In the genomic region with DNA sequence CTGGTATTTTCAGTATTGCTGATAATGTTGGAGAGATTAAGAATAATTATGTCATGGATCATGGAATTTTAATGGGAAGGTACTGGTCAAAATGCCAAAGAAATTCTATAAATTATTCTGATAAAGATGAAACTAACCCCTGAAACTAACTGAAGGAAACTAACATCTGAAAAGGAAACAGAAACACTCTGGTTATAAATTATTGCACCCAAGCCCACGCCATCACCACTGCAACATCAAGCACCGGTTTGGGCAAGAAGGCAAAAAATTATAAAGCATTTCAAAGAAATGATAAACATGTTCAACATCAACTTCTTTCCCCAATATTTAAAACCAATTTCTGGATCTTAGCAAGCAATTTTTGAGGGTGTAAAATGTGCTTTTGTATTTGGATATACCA, we compare ENCODE assay signal across 24 cellular contexts.
DNase-seq lines count a peak whose midpoint lies in the region; ATAC-seq, FAIRE-seq and TF ChIP-seq lines count a peak whose summit lies in the region.
"Had no signal": no experiment of that assay in that cellular context is flagged by ENCODE, and none has a peak within 500 bp of the region (broad histone marks: within the 10 kb centered on the region; RNA-seq: fewer than 3 reads in every experiment).

No MANE protein-coding gene starts in this region.

- no peak for TF ChIP-seq CTCF in SK-N-SH (IDR thresholded peaks at IDR 0.05)
- no peak for TF ChIP-seq CTCF in GM12878 (IDR thresholded peaks at IDR 0.05 in 2 of 3, conservative IDR thresholded peaks at IDR 0.05 in 1 of 3; ENCODE audit: control insufficient read depth in 2 of 3, extremely low read depth in 1 of 3, insufficient read depth in 1 of 3, low read depth in 3 of 3, low read length in 3 of 3)
- no peak for TF ChIP-seq CTCF in heart left ventricle (IDR thresholded peaks at IDR 0.05)

- intact Hi-C loops in GM12878 (cut with micrococcal nuclease; ENCODE audit: unreplicated experiment): no loop called here
- intact Hi-C loops in heart left ventricle (cut with DNase I): no loop called here

- FAIRE-seq in GM12878 (lab: Jason Lieb, UNC): no peak
- FAIRE-seq: A204.1, D721Med, GM12891, GM18507, H1 had no signal

- no peak overlapping the region for H3K4me2 ChIP-seq in SK-N-SH
- H3K4me2 ChIP-seq in GM12878 (ENCODE audit: control insufficient read depth, insufficient read depth): no peak overlapping the region
- H3K4me2 ChIP-seq: BLaER1 treated with 17β-estradiol and CSF1 and Interleukin-3, amounts not matched to agents 10 nM and 100 nM had no signal

- in situ Hi-C loops in GM12878 (cut with MboI): no loop called here

- H3K4me1 ChIP-seq in SK-N-SH (ENCODE audit: control insufficient read depth in 1 of 2, insufficient read depth in 2 of 2, low read depth in 1 of 2, low read length in 1 of 2) (no peaks in the 10 kb centered on the region), GM12878 (ENCODE audit: control insufficient read depth, insufficient read depth, low read length) (peaks cover 3% of the 10 kb centered on the region; the same call in 1 of the 2 replicates), heart left ventricle (no peaks in the 10 kb centered on the region)
- H3K4me1 ChIP-seq: BE2C; BLaER1 treated with 17β-estradiol and CSF1 and Interleukin-3, amounts not matched to agents 10 nM and 100 nM had no signal

- H3K36me3 ChIP-seq in SK-N-SH (replicated peaks in 1 of 2; ENCODE audit: control insufficient read depth in 1 of 2, insufficient read depth in 2 of 2, low read length in 1 of 2) (peaks cover 4 to 9% of the 10 kb centered on the region in 2 experiments), GM12878 (ENCODE audit: control insufficient read depth in 2 of 2, insufficient read depth in 2 of 2, low read length in 1 of 2) (no peaks in the 10 kb centered on the region; a peak in 1 of 4 replicates), heart left ventricle (peaks cover 0 to 38% (median 16%) of the 10 kb centered on the region in 9 donors)
- H3K36me3 ChIP-seq: BE2C had no signal

- BruUV-seq in GM12878 (replicated peaks; lab: Mats Ljungman, UMichigan): no TSS peak

- no peak for TF ChIP-seq POLR2A in GM12878 (IDR thresholded peaks at IDR 0.05; ENCODE audit: low read depth, low read length)
- no peak for TF ChIP-seq POLR2A in heart left ventricle (IDR thresholded peaks at IDR 0.05)

- H3K9me3 ChIP-seq in SK-N-SH: no peaks in the 10 kb centered on the region
- H3K9me3 ChIP-seq in GM12878 (replicated peaks; ENCODE audit: control insufficient read depth, insufficient read depth, low read length): no peaks in the 10 kb centered on the region
- H3K9me3 ChIP-seq in heart left ventricle: no peaks in the 10 kb centered on the region
- H3K9me3 ChIP-seq: BE2C; BLaER1 treated with 17β-estradiol and CSF1 and Interleukin-3, amounts not matched to agents 10 nM and 100 nM had no signal

- SMC1A ChIA-PET in GM12878 (lab: Charles Lee; ENCODE audit: uncharacterized antibody, unreplicated experiment): interaction anchor here (0.8 to 1.6 kb wide), 3 partner anchors 11 to 44 kb away, joined by 3 to 5 read pairs (median 4); no protein-coding TSS in a partner anchor

- H3K4me3 ChIP-seq in SK-N-SH (ENCODE audit: low read depth in 2 of 2, low read length in 1 of 2) (no peak overlapping the region), GM12878 (no peak overlapping the region), heart left ventricle (no peak overlapping the region)
- H3K4me3 ChIP-seq: BLaER1 treated with 17β-estradiol and CSF1 and Interleukin-3, amounts not matched to agents 10 nM and 100 nM; GM23248 had no signal

- RAD21 ChIA-PET in GM12878 (lab: Charles Lee; ENCODE audit: unreplicated experiment): no interaction called here

- DNase-seq in SK-N-SH (no peak), GM12878 (ENCODE audit: low read depth, low spot score) (no peak), heart left ventricle (no peak), nucleus accumbens (lab: John Stamatoyannopoulos, UW) (no peak)
- DNase-seq: AML-193; BE2C; CD4-positive, alpha-beta T cell; CD8-positive, alpha-beta memory T cell; DMS 273 treated with DMSO at 0.1 percent for 48 hours; DMS79; EL; GDM1; GM23248; H7; HCEC 1CT had no signal

- no peaks in the 10 kb centered on the region for H3K9me2 ChIP-seq in SK-N-SH

- H2AFZ ChIP-seq in SK-N-SH (ENCODE audit: low read depth): no peak overlapping the region
- no peak overlapping the region for H2AFZ ChIP-seq in GM12878 (ENCODE audit: control insufficient read depth, low read depth, low read length)
- H2AFZ ChIP-seq: GM23248 had no signal

- no peak for ATAC-seq in SK-N-SH treated with all-trans-retinoic acid at 6 μM for 48 hours
- peak; percentile 59 for ATAC-seq in HG03354 (IDR thresholded peaks at IDR 0.05; ENCODE audit: poor library complexity, severe bottlenecking, unreplicated experiment)
- ATAC-seq in GM12878: 0 out of 3 replicates have a peak, but pooled peaks have one; percentile 38
- no peak for ATAC-seq in heart left ventricle

- no peak overlapping the region for H3K27ac ChIP-seq in SK-N-SH (ENCODE audit: low read depth in 2 of 2, low read length in 1 of 2)
- no peak overlapping the region for H3K27ac ChIP-seq in GM12878 (ENCODE audit: control insufficient read depth, insufficient read depth)
- no peak overlapping the region for H3K27ac ChIP-seq in heart left ventricle
- H3K27ac ChIP-seq: 22Rv1; BLaER1 treated with 17β-estradiol and CSF1 and Interleukin-3, amounts not matched to agents 10 nM and 100 nM; GM23248 had no signal

- H4K20me1 ChIP-seq in SK-N-SH (ENCODE audit: insufficient read depth) (no peaks in the 10 kb centered on the region), GM12878 (ENCODE audit: control insufficient read depth, insufficient read depth) (no peaks in the 10 kb centered on the region)
- H4K20me1 ChIP-seq: BLaER1 treated with 17β-estradiol and CSF1 and Interleukin-3, amounts not matched to agents 10 nM and 100 nM had no signal

- CTCF ChIA-PET in SK-N-SH (lab: Yijun Ruan, JAX): interaction anchor here (0.9 kb wide), 1 partner anchor 61 kb away, joined by 3 read pairs; no protein-coding TSS in a partner anchor
- CTCF ChIA-PET in GM12878 (lab: Yijun Ruan, JAX): interaction anchor here (0.8 to 2.2 kb wide), 2 partner anchors 44 to 138 kb away, joined by 3 to 7 read pairs; no protein-coding TSS in a partner anchor

- TF ChIP-seq RAD21 in SK-N-SH (IDR thresholded peaks at IDR 0.05; ENCODE audit: low read length): no peak
- no peak for TF ChIP-seq RAD21 in GM12878 (IDR thresholded peaks at IDR 0.05; ENCODE audit: insufficient read depth, low read depth, low read length)

- H3K79me2 ChIP-seq in SK-N-SH (ENCODE audit: insufficient read depth) (no peaks in the 10 kb centered on the region), GM12878 (ENCODE audit: control insufficient read depth, insufficient read depth, low read length) (no peaks in the 10 kb centered on the region)

- H3K27me3 ChIP-seq in SK-N-SH (ENCODE audit: insufficient read depth) (no peaks in the 10 kb centered on the region), GM12878 (replicated peaks in 1 of 2; ENCODE audit: control insufficient read depth in 2 of 2, insufficient read depth in 2 of 2, low read length in 1 of 2) (no peaks in the 10 kb centered on the region), heart left ventricle (no peaks in the 10 kb centered on the region)
- H3K27me3 ChIP-seq: BE2C; BLaER1 treated with 17β-estradiol and CSF1 and Interleukin-3, amounts not matched to agents 10 nM and 100 nM had no signal

- H3K9ac ChIP-seq in SK-N-SH: no peak overlapping the region
- H3K9ac ChIP-seq in GM12878 (ENCODE audit: control insufficient read depth, insufficient read depth, low read length): no peak overlapping the region
- H3K9ac ChIP-seq: BLaER1 treated with 17β-estradiol and CSF1 and Interleukin-3, amounts not matched to agents 10 nM and 100 nM; GM23248 had no signal

- WGBS in SK-N-SH (ENCODE audit: low lambda C conversion rate): 100% methylated on average over 2 of the region's 2 CpGs
- 87% methylated on average over 2 of the region's 2 CpGs for WGBS in GM12878 (ENCODE audit: insufficient coverage, insufficient replicate concordance, low lambda C conversion rate, missing lambda C conversion rate)
- 86 to 92% (median 91%) methylated on average over 2 of the region's 2 CpGs for WGBS in heart left ventricle, 4 donors

- TF ChIP-seq EP300 in SK-N-SH (IDR thresholded peaks at IDR 0.05; ENCODE audit: borderline replicate concordance in 1 of 2, low read depth in 1 of 2, low read length in 1 of 2): no peak
- no peak for TF ChIP-seq EP300 in GM12878 (IDR thresholded peaks at IDR 0.05; ENCODE audit: borderline replicate concordance in 1 of 2, control insufficient read depth in 1 of 2, low read depth in 2 of 2, low read length in 2 of 2)

- H3F3A ChIP-seq in SK-N-SH (replicated peaks; ENCODE audit: insufficient read depth): no peaks in the 10 kb centered on the region

- POLR2A ChIA-PET in SK-N-SH (lab: Yijun Ruan, JAX) (no interaction called here), GM12878 (lab: Charles Lee) (no interaction called here)

TF ChIP-seq in SK-N-SH treated with all-trans-retinoic acid at 6 μM for 48 hours, 23 proteins besides CTCF, POLR2A, EP300 and RAD21:
- no peak for TF ChIP-seq ZNF565 (CRISPR knock-in tag; conservative IDR thresholded peaks at IDR 0.05; ENCODE audit: low read depth)
- TF ChIP-seq ZFP30 (CRISPR knock-in tag; IDR thresholded peaks at IDR 0.05): no peak
- TF ChIP-seq BACH2 (CRISPR knock-in tag; IDR thresholded peaks at IDR 0.05; ENCODE audit: borderline replicate concordance): no peak
- TF ChIP-seq TCF4 (CRISPR knock-in tag; IDR thresholded peaks at IDR 0.05; ENCODE audit: borderline replicate concordance): no peak
- TF ChIP-seq ISL1 (CRISPR knock-in tag; IDR thresholded peaks at IDR 0.05): peak; percentile 82
- no peak for TF ChIP-seq ESRRG (CRISPR knock-in tag; IDR thresholded peaks at IDR 0.05)
- TF ChIP-seq SNAI2 (CRISPR knock-in tag; IDR thresholded peaks at IDR 0.05): no peak
TF ChIP-seq in SK-N-SH treated with all-trans-retinoic acid at 6 μM for 48 hours: peak in this region for 1.

TF ChIP-seq in GM12878, 131 proteins besides CTCF, POLR2A, EP300 and RAD21 (continues in another document):
- TF ChIP-seq ATF2 (IDR thresholded peaks at IDR 0.05; ENCODE audit: low read length) (no peak), GABPA (IDR thresholded peaks at IDR 0.05; ENCODE audit: low read depth) (no peak), EZH2 (IDR thresholded peaks at IDR 0.05; ENCODE audit: borderline replicate concordance, control insufficient read depth, low read depth, low read length) (no peak)

Comparison
In these comparisons a context has a peak if more than half of its experiments do, and no peak if none do; other contexts are left out.
1. ATAC-seq: peak in HG03354 (single experiment) and GM12878 (single experiment); none in SK-N-SH treated with all-trans-retinoic acid at 6 μM for 48 hours (single experiment) and heart left ventricle (0 of 4).